15 cellular contexts compared by ENCODE assay signal in the genomic region with DNA sequence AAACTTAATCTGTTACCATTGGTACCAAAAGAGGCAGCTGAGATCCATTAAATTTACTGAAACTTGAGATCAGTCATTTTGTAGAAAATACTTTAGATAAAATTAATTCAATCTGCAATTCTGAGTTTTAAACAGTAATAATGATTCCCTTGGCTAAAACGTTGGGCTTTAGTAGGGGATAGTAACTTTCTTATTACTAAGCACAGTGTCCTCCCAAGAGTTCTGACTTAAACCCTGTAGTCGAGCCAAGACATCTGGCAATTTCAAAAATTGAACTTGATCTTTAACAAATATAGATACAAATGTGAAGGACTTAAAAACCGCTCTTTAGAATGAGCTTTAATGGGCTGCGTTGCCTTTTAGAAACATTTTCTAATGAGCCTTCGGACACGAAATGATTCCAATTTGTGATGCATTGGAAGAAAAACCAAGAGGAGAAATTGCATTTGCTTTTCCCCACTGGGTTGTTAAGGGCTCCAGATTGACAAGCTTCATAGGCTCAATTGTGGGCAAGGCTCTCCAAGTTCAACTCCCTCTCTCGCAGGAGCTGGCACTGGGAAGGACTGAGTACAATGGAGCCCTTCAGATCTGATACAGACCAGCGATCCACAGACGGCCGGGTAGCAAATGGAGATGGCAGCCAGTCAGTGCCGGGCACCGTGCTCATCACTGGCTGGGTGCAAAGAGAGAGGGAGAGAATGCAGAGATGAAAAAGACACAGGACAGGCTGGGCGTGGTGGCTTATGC.
"Had no signal": no experiment of that assay in that cellular context is flagged by ENCODE, and none has a peak within 500 bp of the region (broad histone marks: within the 10 kb centered on the region; RNA-seq: fewer than 3 reads in every experiment).

No MANE protein-coding gene starts in this region.

- DNase-seq: activated CD4-positive, alpha-beta T cell treated with anti-CD3 and anti-CD28 coated beads, Interleukin-2, amount 50 U/mL, for 4 hours; activated CD4-positive, CD25-positive, alpha-beta regulatory T cell treated with anti-CD3 and anti-CD28 coated beads, Interleukin-2, amount 50 U/mL, for 72 hours; activated CD8-positive, alpha-beta memory T cell treated with anti-CD3 and anti-CD28 coated beads, Interleukin-2, amount 10 ng/mL, durations not matched to agents 7 days and 5 days; activated effector memory CD4-positive, alpha-beta T cell treated with anti-CD3 and anti-CD28 coated beads, Interleukin-2, amount 50 U/mL, for 16 hours; activated T-cell treated with anti-CD3 and anti-CD28 coated beads, Interleukin-2, amount 50 U/mL, for 4 hours; gastrocnemius medialis; lower lobe of right lung; mucosa of descending colon; naive thymus-derived CD8-positive, alpha-beta T cell; stimulated activated CD4-positive, alpha-beta T cell treated with anti-CD3 and anti-CD28 coated beads, Interleukin-4, amount 100 ng/mL, for 24 hours; T-helper 9 cell; tibial artery had no signal

- H3K9me3 ChIP-seq: gastrocnemius medialis had no signal

- H3K27me3 ChIP-seq: breast epithelium, esophagus muscularis mucosa, gastrocnemius medialis, tibial artery had no signal

- H3K4me1 ChIP-seq: breast epithelium, esophagus muscularis mucosa, gastrocnemius medialis, lower lobe of right lung, tibial artery had no signal

- H3K27ac ChIP-seq: breast epithelium, esophagus muscularis mucosa, gastrocnemius medialis, lower lobe of right lung, tibial artery had no signal

- ATAC-seq: activated CD8-positive, alpha-beta memory T cell treated with anti-CD3 and anti-CD28 coated beads, Interleukin-2, amount 10 ng/mL, durations not matched to agents 7 days and 5 days; activated naive CD4-positive, alpha-beta T cell treated with anti-CD3 and anti-CD28 coated beads, Interleukin-2, amount 50 U/mL, for 72 hours; activated T-cell treated with anti-CD3 and anti-CD28 coated beads, Interleukin-2, amount 50 U/mL, for 4 hours; gastrocnemius medialis; lower lobe of right lung; mucosa of descending colon; naive thymus-derived CD8-positive, alpha-beta T cell had no signal

- H3K4me3 ChIP-seq: breast epithelium, esophagus muscularis mucosa, gastrocnemius medialis, lower lobe of right lung, mucosa of descending colon, tibial artery had no signal

- H3K36me3 ChIP-seq: breast epithelium, esophagus muscularis mucosa, gastrocnemius medialis, lower lobe of right lung, tibial artery had no signal
